In genomic region chr12:92044435-92044834, GRCh38 we compare ENCODE assay signal across 26 cellular contexts.
DNase-seq lines count a peak whose midpoint lies in the region; ATAC-seq and TF ChIP-seq lines count a peak whose summit lies in the region.
"Had no signal": no experiment of that assay in that cellular context is flagged by ENCODE, and none has a peak within 500 bp of the region (broad histone marks: within the 10 kb centered on the region; RNA-seq: fewer than 3 reads in every experiment).

No MANE protein-coding gene starts in this region.

- in situ Hi-C loops in IMR-90 (cut with MboI; ENCODE audit: low sequenced_read_pairs): no loop called here

- POLR2A ChIA-PET in activated CD8-positive, alpha-beta T cell treated with anti-CD3 and anti-CD28 coated beads for 36 hours (lab: Charles Lee): no interaction called here
- POLR2A ChIA-PET in activated CD8-positive, alpha-beta T cell treated with anti-CD3 and anti-CD28 coated beads, Interleukin-2, amount 10 ng/mL, durations not matched to agents 7 days and 5 days (lab: Charles Lee): interaction anchor here (1.1 to 2.4 kb wide), 2 partner anchors 20 to 101 kb away, joined by 3 to 12 read pairs; partner anchors contain the start of gene BTG1
- POLR2A ChIA-PET in IMR-90 (lab: Charles Lee; ENCODE audit: unreplicated experiment): no interaction called here

- no peak for TF ChIP-seq POLR2A in IMR-90 (IDR thresholded peaks at IDR 0.05; ENCODE audit: low read depth, low read length)

- H3K14ac ChIP-seq in IMR-90 (replicated peaks; ENCODE audit: low read depth, low read length): peak overlapping the region; percentile 63; the same call in 1 of the 2 replicates

- H3K9me1 ChIP-seq in IMR-90 (ENCODE audit: insufficient read depth, low read length): no peaks in the 10 kb centered on the region

- ATAC-seq in activated CD8-positive, alpha-beta T cell treated with anti-CD3 and anti-CD28 coated beads for 36 hours: no peak
- no peak for ATAC-seq in activated CD8-positive, alpha-beta T cell treated with anti-CD3 and anti-CD28 coated beads, Interleukin-2, amount 10 ng/mL, durations not matched to agents 7 days and 5 days
- ATAC-seq in IMR-90 (ENCODE audit: low read depth): no peak
- ATAC-seq: gastroesophageal sphincter, HepG2, natural killer cell had no signal

- H2AFZ ChIP-seq in IMR-90 (replicated peaks; ENCODE audit: low read length, poor library complexity): no peak overlapping the region

- no peak overlapping the region for H2AK9ac ChIP-seq in IMR-90 (replicated peaks; ENCODE audit: low read depth, low read length, poor library complexity)

- intact Hi-C loops in activated CD8-positive, alpha-beta T cell treated with anti-CD3 and anti-CD28 coated beads for 36 hours (cut with micrococcal nuclease): no loop called here
- intact Hi-C loops in IMR-90 (cut with micrococcal nuclease): no loop called here
- intact Hi-C loops in activated T-helper 2 cell treated with anti-CD3 and anti-CD28 coated beads, Interferon-gamma antibody, Interleukin-2, Interleukin-4, amounts not matched to agents 10 μg/mL and 5 μg/mL and 100 μg/mL, durations not matched to agents 14 hours and 24 hours and 36 hours (cut with micrococcal nuclease): loop anchor here (1.0 to 10.0 kb wide), 4 partner anchors 34 to 460 kb away; no protein-coding TSS in a partner anchor

- no peak overlapping the region for H4K91ac ChIP-seq in IMR-90 (ENCODE audit: insufficient read depth, low read depth, low read length)

- H3K27ac ChIP-seq in IMR-90 (ENCODE audit: insufficient read depth, low read length): no peak overlapping the region
- H3K27ac ChIP-seq: gastroesophageal sphincter, ovary, right atrium auricular region, vagina, WERI-Rb-1 had no signal

- no peaks in the 10 kb centered on the region for H3K27me3 ChIP-seq in IMR-90 (ENCODE audit: control insufficient read depth, insufficient read depth, low read length)
- H3K27me3 ChIP-seq: BE2C, gastroesophageal sphincter, ovary, right atrium auricular region, vagina had no signal

- no peak overlapping the region for H3K4me3 ChIP-seq in IMR-90 (ENCODE audit: insufficient read depth, low read depth, low read length)
- H3K4me3 ChIP-seq in skeletal muscle cell (ENCODE audit: low read depth, low read length): no peak overlapping the region
- H3K4me3 ChIP-seq: gastroesophageal sphincter, ovary, right atrium auricular region, vagina had no signal

- peak overlapping the region; percentile 64; the same call in 1 of the 2 replicates for H2BK20ac ChIP-seq in IMR-90 (ENCODE audit: low read depth, low read length)

- no peak overlapping the region for H3K18ac ChIP-seq in IMR-90 (ENCODE audit: low read depth, low read length)

- no peaks in the 10 kb centered on the region for H3K36me3 ChIP-seq in IMR-90 (ENCODE audit: control insufficient read depth, insufficient read depth, low read length)
- H3K36me3 ChIP-seq: BE2C, gastroesophageal sphincter, ovary, right atrium auricular region, vagina, WERI-Rb-1 had no signal

- no peak overlapping the region for H4K8ac ChIP-seq in IMR-90 (ENCODE audit: low read depth in 2 of 2, low read length in 2 of 2)

- H3K4ac ChIP-seq in IMR-90 (ENCODE audit: low read depth, low read length): peak overlapping the region; percentile 40; the same call in 1 of the 2 replicates

- H3K4me3 Mint-ChIP-seq in activated CD8-positive, alpha-beta T cell treated with anti-CD3 and anti-CD28 coated beads for 36 hours: no peak overlapping the region
- H3K4me3 Mint-ChIP-seq in activated CD8-positive, alpha-beta T cell treated with anti-CD3 and anti-CD28 coated beads, Interleukin-2, amount 10 ng/mL, durations not matched to agents 7 days and 5 days: no peak overlapping the region
- H3K4me3 Mint-ChIP-seq in activated T-helper 2 cell treated with anti-CD3 and anti-CD28 coated beads, Interferon-gamma antibody, Interleukin-2, Interleukin-4, amounts not matched to agents 10 μg/mL and 5 μg/mL and 100 μg/mL, durations not matched to agents 14 hours and 24 hours and 36 hours (ENCODE audit: low read depth): peak overlapping the region; percentile 35
- H3K4me3 Mint-ChIP-seq: memory B cell, natural killer cell had no signal

- no peaks in the 10 kb centered on the region for H3K79me1 ChIP-seq in IMR-90 (ENCODE audit: low read depth in 1 of 2, low read length in 2 of 2)

- TF ChIP-seq CTCF in activated CD8-positive, alpha-beta T cell treated with anti-CD3 and anti-CD28 coated beads for 36 hours (IDR thresholded peaks at IDR 0.05): no peak
- no peak for TF ChIP-seq CTCF in IMR-90 (conservative IDR thresholded peaks at IDR 0.05; ENCODE audit: low read depth, low read length)

- DNase-seq in activated CD8-positive, alpha-beta T cell treated with anti-CD3 and anti-CD28 coated beads for 36 hours: no peak
- no peak for DNase-seq in activated CD8-positive, alpha-beta T cell treated with anti-CD3 and anti-CD28 coated beads, Interleukin-2, amount 10 ng/mL, durations not matched to agents 7 days and 5 days
- no peak for DNase-seq in IMR-90
- DNase-seq in activated T-helper 2 cell treated with anti-CD3 and anti-CD28 coated beads, Interferon-gamma antibody, Interleukin-2, Interleukin-4, amounts not matched to agents 10 μg/mL and 5 μg/mL and 100 μg/mL, durations not matched to agents 14 hours and 24 hours and 36 hours (ENCODE audit: low spot score): no peak
- peak; percentile 71 for DNase-seq in skeletal muscle cell (ENCODE audit: low read depth)
- no peak for DNase-seq in OCI-M2 (lab: John Stamatoyannopoulos, UW; ENCODE audit: unreplicated experiment)
- DNase-seq in cortex of kidney (lab: John Stamatoyannopoulos, UW): no peak
- no peak for DNase-seq in GF-D8 (lab: John Stamatoyannopoulos, UW)
- DNase-seq: activated effector memory CD4-positive, alpha-beta T cell treated with anti-CD3 and anti-CD28 coated beads, Interleukin-2, amount 50 U/mL, for 16 hours; BE2C; cerebellar nuclear complex; effector CD4-positive, alpha-beta T cell; erythroblast; natural killer cell; NCI-H146; NCI-H2171 treated with DMSO at 0.1 percent for 48 hours; NCI-H526 treated with DMSO at 0.1 percent for 48 hours; OCI-M1; ovary; SHP77; WERI-Rb-1 had no signal

- CTCF ChIA-PET in activated CD8-positive, alpha-beta T cell treated with anti-CD3 and anti-CD28 coated beads for 36 hours (lab: Charles Lee): no interaction called here
- CTCF ChIA-PET in activated CD8-positive, alpha-beta T cell treated with anti-CD3 and anti-CD28 coated beads, Interleukin-2, amount 10 ng/mL, durations not matched to agents 7 days and 5 days (lab: Charles Lee): no interaction called here
- CTCF ChIA-PET in IMR-90 (lab: Yijun Ruan, JAX): no interaction called here

- H3K27me3 Mint-ChIP-seq in activated CD8-positive, alpha-beta T cell treated with anti-CD3 and anti-CD28 coated beads for 36 hours: no peaks in the 10 kb centered on the region
- H3K27me3 Mint-ChIP-seq in activated CD8-positive, alpha-beta T cell treated with anti-CD3 and anti-CD28 coated beads, Interleukin-2, amount 10 ng/mL, durations not matched to agents 7 days and 5 days (ENCODE audit: low read depth): no peaks in the 10 kb centered on the region
- H3K27me3 Mint-ChIP-seq in activated T-helper 2 cell treated with anti-CD3 and anti-CD28 coated beads, Interferon-gamma antibody, Interleukin-2, Interleukin-4, amounts not matched to agents 10 μg/mL and 5 μg/mL and 100 μg/mL, durations not matched to agents 14 hours and 24 hours and 36 hours (ENCODE audit: low read depth): no peaks in the 10 kb centered on the region
- H3K27me3 Mint-ChIP-seq: memory B cell had no signal

- BruUV-seq in IMR-90 (replicated peaks; lab: Mats Ljungman, UMichigan): no TSS peak

- H3K36me3 Mint-ChIP-seq in activated CD8-positive, alpha-beta T cell treated with anti-CD3 and anti-CD28 coated beads for 36 hours (ENCODE audit: low read depth): peaks cover 20% of the 10 kb centered on the region
- H3K36me3 Mint-ChIP-seq in activated CD8-positive, alpha-beta T cell treated with anti-CD3 and anti-CD28 coated beads, Interleukin-2, amount 10 ng/mL, durations not matched to agents 7 days and 5 days (ENCODE audit: low read depth): peaks cover 2% of the 10 kb centered on the region
- H3K36me3 Mint-ChIP-seq in activated T-helper 2 cell treated with anti-CD3 and anti-CD28 coated beads, Interferon-gamma antibody, Interleukin-2, Interleukin-4, amounts not matched to agents 10 μg/mL and 5 μg/mL and 100 μg/mL, durations not matched to agents 14 hours and 24 hours and 36 hours (ENCODE audit: low read depth): peaks cover 41% of the 10 kb centered on the region
- H3K36me3 Mint-ChIP-seq: natural killer cell had no signal

- H3K4me2 ChIP-seq in IMR-90 (ENCODE audit: low read depth, low read length): no peak overlapping the region

- H4K20me1 ChIP-seq in IMR-90 (ENCODE audit: insufficient read depth, low read length): no peaks in the 10 kb centered on the region

- H3K4me1 ChIP-seq in IMR-90 (ENCODE audit: control insufficient read depth, insufficient read depth, low read length): no peaks in the 10 kb centered on the region
- H3K4me1 ChIP-seq: gastroesophageal sphincter, vagina had no signal

- no peak overlapping the region for H4K5ac ChIP-seq in IMR-90 (ENCODE audit: low read depth, low read length)

- peaks cover 74% of the 10 kb centered on the region for H3K4me1 Mint-ChIP-seq in activated CD8-positive, alpha-beta T cell treated with anti-CD3 and anti-CD28 coated beads for 36 hours (ENCODE audit: low read depth)
- H3K4me1 Mint-ChIP-seq in activated CD8-positive, alpha-beta T cell treated with anti-CD3 and anti-CD28 coated beads, Interleukin-2, amount 10 ng/mL, durations not matched to agents 7 days and 5 days (ENCODE audit: low read depth): peaks cover 49% of the 10 kb centered on the region
- peaks cover 80% of the 10 kb centered on the region for H3K4me1 Mint-ChIP-seq in activated T-helper 2 cell treated with anti-CD3 and anti-CD28 coated beads, Interferon-gamma antibody, Interleukin-2, Interleukin-4, amounts not matched to agents 10 μg/mL and 5 μg/mL and 100 μg/mL, durations not matched to agents 14 hours and 24 hours and 36 hours (ENCODE audit: low read depth)

- no peaks in the 10 kb centered on the region for H3K9me3 ChIP-seq in IMR-90 (ENCODE audit: control insufficient read depth, insufficient read depth, low read length)
- H3K9me3 ChIP-seq: BE2C, gastroesophageal sphincter, ovary, right atrium auricular region, vagina had no signal

- no CpG with 5 or more reads among the region's 2 CpGs for WGBS in IMR-90 (ENCODE audit: extremely low coverage in 2 of 2, insufficient read length in 1 of 2), 2 experiments

- H2AK5ac ChIP-seq in IMR-90 (ENCODE audit: low read depth, low read length): no peak overlapping the region

- TF ChIP-seq RAD21 in IMR-90 (IDR thresholded peaks at IDR 0.05; ENCODE audit: low read length): no peak

- no peak overlapping the region; the same call in 2 of the 3 replicates for H2BK15ac ChIP-seq in IMR-90 (ENCODE audit: low read depth, low read length)

- peak overlapping the region; percentile 50; the same call in 1 of the 2 replicates for H2BK120ac ChIP-seq in IMR-90 (ENCODE audit: low read depth, low read length)

- no peak overlapping the region for H2BK5ac ChIP-seq in IMR-90 (ENCODE audit: low read depth, low read length, poor library complexity, severe bottlenecking)

- dilution Hi-C loops in IMR-90 (cut with HindIII; ENCODE audit: low sequenced_read_pairs, unreplicated experiment): no loop called here

- peak overlapping the region; percentile 52 for H3K27ac Mint-ChIP-seq in activated CD8-positive, alpha-beta T cell treated with anti-CD3 and anti-CD28 coated beads for 36 hours
- H3K27ac Mint-ChIP-seq in activated CD8-positive, alpha-beta T cell treated with anti-CD3 and anti-CD28 coated beads, Interleukin-2, amount 10 ng/mL, durations not matched to agents 7 days and 5 days: no peak overlapping the region
- H3K27ac Mint-ChIP-seq in activated T-helper 2 cell treated with anti-CD3 and anti-CD28 coated beads, Interferon-gamma antibody, Interleukin-2, Interleukin-4, amounts not matched to agents 10 μg/mL and 5 μg/mL and 100 μg/mL, durations not matched to agents 14 hours and 24 hours and 36 hours: peak overlapping the region; percentile 78
- H3K27ac Mint-ChIP-seq: memory B cell, natural killer cell had no signal

- H3K9ac ChIP-seq in IMR-90 (ENCODE audit: low read depth, low read length): no peak overlapping the region

- H3K9me3 Mint-ChIP-seq in activated CD8-positive, alpha-beta T cell treated with anti-CD3 and anti-CD28 coated beads for 36 hours: peaks cover 3% of the 10 kb centered on the region
- H3K9me3 Mint-ChIP-seq in activated CD8-positive, alpha-beta T cell treated with anti-CD3 and anti-CD28 coated beads, Interleukin-2, amount 10 ng/mL, durations not matched to agents 7 days and 5 days (ENCODE audit: insufficient read depth): no peaks in the 10 kb centered on the region
- peaks cover 4% of the 10 kb centered on the region for H3K9me3 Mint-ChIP-seq in activated T-helper 2 cell treated with anti-CD3 and anti-CD28 coated beads, Interferon-gamma antibody, Interleukin-2, Interleukin-4, amounts not matched to agents 10 μg/mL and 5 μg/mL and 100 μg/mL, durations not matched to agents 14 hours and 24 hours and 36 hours
- H3K9me3 Mint-ChIP-seq: memory B cell, natural killer cell had no signal

- 0 out of 2 replicates have a peak overlapping the region, but pooled peaks have one; percentile 20 for H3K23ac ChIP-seq in IMR-90 (ENCODE audit: low read depth, low read length)

- no peak overlapping the region for H3K56ac ChIP-seq in IMR-90 (ENCODE audit: extremely low read depth, insufficient read depth, low read length)
